In the genomic region with DNA sequence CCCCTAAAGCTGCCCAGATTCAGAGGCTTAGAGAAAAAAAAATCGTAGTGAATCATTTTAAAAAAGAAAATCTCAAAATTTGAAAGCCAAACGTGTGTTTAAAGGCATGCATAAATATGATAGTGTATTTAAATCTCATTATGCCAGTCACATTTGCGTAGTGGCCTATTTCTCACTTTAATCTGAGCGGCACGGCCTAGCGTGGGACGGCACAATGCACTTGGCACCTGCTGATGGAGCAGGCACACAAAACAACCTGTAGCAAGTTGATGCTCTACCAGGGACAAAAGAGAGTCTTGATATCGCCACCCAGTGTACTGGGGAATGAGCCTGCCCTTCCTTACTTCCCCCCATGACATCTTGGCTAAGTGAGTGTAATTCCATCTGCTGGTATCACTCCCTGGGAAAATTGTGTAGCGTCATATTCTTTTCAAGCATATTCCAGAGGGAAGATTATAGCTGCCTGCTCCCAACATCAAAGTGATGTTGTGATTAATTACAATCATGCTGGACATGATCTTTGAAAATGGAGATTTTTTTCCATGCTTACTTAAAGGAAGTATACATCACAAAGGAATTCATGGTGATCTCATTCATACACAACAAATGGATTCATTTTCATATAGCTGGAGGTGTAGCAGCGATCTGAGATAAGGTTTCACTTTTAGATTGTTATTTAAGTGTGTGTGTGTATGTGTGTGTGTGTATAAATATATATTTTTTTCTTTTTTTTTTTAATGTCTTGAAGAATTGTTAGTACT, we compare ENCODE assay signal across 1 cellular context.
TF ChIP-seq lines count a peak whose summit lies in the region.

No MANE protein-coding gene starts in this region.

TF ChIP-seq in IMR-90, 13 proteins besides CTCF, POLR2A, EP300 and RAD21 (continued from another document):
- no peak for TF ChIP-seq MAZ (IDR thresholded peaks at IDR 0.05; ENCODE audit: borderline replicate concordance, low read depth, low read length)
- no peak for TF ChIP-seq CEBPB (IDR thresholded peaks at IDR 0.05; ENCODE audit: low read depth, low read length)
- TF ChIP-seq NFE2L2 (IDR thresholded peaks at IDR 0.05; ENCODE audit: low read depth, low read length): no peak
- TF ChIP-seq MAFK (IDR thresholded peaks at IDR 0.05; ENCODE audit: low read depth, low read length): no peak
